19 cellular contexts compared by ENCODE assay signal in the genomic region with DNA sequence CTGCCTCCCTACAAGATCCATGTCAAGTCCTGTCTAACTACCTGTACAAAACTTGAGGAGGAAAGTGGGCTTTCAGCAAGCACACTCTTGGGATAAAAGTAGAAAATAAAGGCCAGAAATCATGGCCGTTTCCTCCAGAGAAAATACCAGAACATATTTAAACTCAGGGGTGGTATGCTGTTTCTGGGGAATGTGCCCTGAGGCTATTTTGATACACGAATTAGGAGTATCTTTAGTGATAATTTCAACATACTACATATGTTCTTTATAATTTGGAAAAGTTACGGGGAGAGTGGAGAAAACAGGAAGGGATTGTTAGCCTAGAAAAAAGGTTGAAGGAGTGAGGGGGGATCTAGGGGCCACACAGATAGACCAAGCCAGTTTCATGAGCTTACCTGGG.
"Had no signal": no experiment of that assay in that cellular context is flagged by ENCODE, and none has a peak within 500 bp of the region (broad histone marks: within the 10 kb centered on the region; RNA-seq: fewer than 3 reads in every experiment).

No MANE protein-coding gene starts in this region.

- H3K36me3 ChIP-seq: gastrocnemius medialis, heart right ventricle, ovary, right atrium auricular region, stomach, thoracic aorta had no signal

- H3K27me3 ChIP-seq: dorsolateral prefrontal cortex, gastrocnemius medialis, heart right ventricle, ovary, right atrium auricular region, stomach had no signal

- H3K4me3 ChIP-seq: dorsolateral prefrontal cortex, gastrocnemius medialis, heart right ventricle, mucosa of descending colon, ovary, right atrium auricular region, stomach, thoracic aorta had no signal

- FAIRE-seq: islet of Langerhans, small intestine had no signal

- H3K4me3 Mint-ChIP-seq: naive thymus-derived CD8-positive, alpha-beta T cell had no signal

- ATAC-seq: gastrocnemius medialis; heart right ventricle; left lobe of liver; mucosa of descending colon; naive thymus-derived CD8-positive, alpha-beta T cell had no signal

- DNase-seq: cortex of kidney; dorsolateral prefrontal cortex; effector CD8-positive, alpha-beta T cell; gastrocnemius medialis; heart right ventricle; hypothalamus; mucosa of descending colon; naive thymus-derived CD8-positive, alpha-beta T cell; ovary; small intestine; stimulated activated CD4-positive, alpha-beta T cell treated with anti-CD3 and anti-CD28 coated beads, Interleukin-12 subunit alpha, Interleukin-12 subunit beta, amount 100 ng/mL, for 4 hours; stimulated activated naive CD4-positive, alpha-beta T cell; stomach; substantia nigra; trophoblast cell had no signal

- H3K27ac ChIP-seq: dorsolateral prefrontal cortex, gastrocnemius medialis, heart right ventricle, ovary, right atrium auricular region, stomach, thoracic aorta had no signal

- H3K9me3 ChIP-seq: gastrocnemius medialis, heart right ventricle, mucosa of descending colon, ovary, right atrium auricular region, stomach, thoracic aorta had no signal

- H3K27ac Mint-ChIP-seq: naive thymus-derived CD8-positive, alpha-beta T cell had no signal

- H3K36me3 Mint-ChIP-seq: naive thymus-derived CD8-positive, alpha-beta T cell had no signal

- H3K9me3 Mint-ChIP-seq: naive thymus-derived CD8-positive, alpha-beta T cell had no signal

- H3K4me1 Mint-ChIP-seq: naive thymus-derived CD8-positive, alpha-beta T cell had no signal

- H3K4me1 ChIP-seq: gastrocnemius medialis, heart right ventricle, right atrium auricular region, stomach had no signal
